Comparison of ENCODE assay signal across 27 cellular contexts in the genomic region with DNA sequence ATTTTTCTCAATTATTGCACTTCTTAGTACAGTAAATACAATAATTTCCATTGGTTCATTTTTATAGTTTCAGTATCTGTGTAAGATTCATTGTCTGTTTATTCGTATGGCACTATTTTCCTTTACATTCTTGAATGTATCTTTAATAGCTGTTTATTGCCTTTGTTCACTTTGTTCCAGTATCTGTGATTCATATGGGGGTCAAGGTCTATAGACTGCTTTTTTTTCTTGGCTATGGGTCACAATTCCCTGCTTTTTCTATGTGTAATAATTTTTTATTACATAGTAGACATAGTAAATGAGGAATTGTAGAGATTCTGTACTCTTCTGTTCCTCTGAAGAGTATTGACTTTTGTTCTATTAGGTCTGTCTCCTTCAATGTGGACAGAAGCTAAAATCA. TPM values are rescaled to one million over a fixed set of nuclear protein-coding genes. Genes with fewer than 3 reads are reported as not detected.
"Had no signal": no experiment of that assay in that cellular context is flagged by ENCODE, and none has a peak within 500 bp of the region (broad histone marks: within the 10 kb centered on the region; RNA-seq: fewer than 3 reads in every experiment).

No MANE protein-coding gene starts in this region.

- H3K4me1 ChIP-seq: Peyer's patch, SJCRH30 had no signal

- ATAC-seq: K562, Right ventricle myocardium inferior, SK-N-SH treated with all-trans-retinoic acid at 6 μM for 48 hours had no signal

- H3K4me2 ChIP-seq: KMS-11 had no signal

- DNase-seq: Kasumi-1, MG63, NCI-H1092, NCI-H1105 treated with DMSO at 0.1 percent for 48 hours, NCI-H1417 treated with DMSO at 0.1 percent for 48 hours, NCI-H146, NCI-H1694 treated with DMSO at 0.1 percent for 48 hours, NCI-H1930, NCI-H2081, NCI-H2171, NCI-H226, NCI-H446, NCI-H510A, NCI-H524 treated with DMSO at 0.1 percent for 48 hours, NCI-H69, NCI-H774, Peyer's patch, SHP77 treated with DMSO at 0.1 percent for 48 hours, SJCRH30 had no signal

- H3K4me3 ChIP-seq: K562, MG63, Peyer's patch, SJCRH30 had no signal

- H3K27ac ChIP-seq: HL-60, KMS-11, Peyer's patch, SJCRH30 had no signal

- H3K9ac ChIP-seq: KMS-11 had no signal

- H3K36me3 ChIP-seq: Peyer's patch had no signal

- H3K9me3 ChIP-seq: Peyer's patch, SJCRH30 had no signal

- H3K27me3 ChIP-seq: MG63, Peyer's patch, SJCRH30 had no signal

- FAIRE-seq: HTR-8/SVneo, K562 had no signal

RNA-seq across cellular contexts. Expression of gene ACRV1, which starts 10.5 kb away (rescaled TPM):
- total RNA-seq: K562, Peyer's patch, Right ventricle myocardium inferior, RPMI7951 had no signal
- polyA plus RNA-seq: IgD-negative memory B cell had no signal
